In the genomic region with DNA sequence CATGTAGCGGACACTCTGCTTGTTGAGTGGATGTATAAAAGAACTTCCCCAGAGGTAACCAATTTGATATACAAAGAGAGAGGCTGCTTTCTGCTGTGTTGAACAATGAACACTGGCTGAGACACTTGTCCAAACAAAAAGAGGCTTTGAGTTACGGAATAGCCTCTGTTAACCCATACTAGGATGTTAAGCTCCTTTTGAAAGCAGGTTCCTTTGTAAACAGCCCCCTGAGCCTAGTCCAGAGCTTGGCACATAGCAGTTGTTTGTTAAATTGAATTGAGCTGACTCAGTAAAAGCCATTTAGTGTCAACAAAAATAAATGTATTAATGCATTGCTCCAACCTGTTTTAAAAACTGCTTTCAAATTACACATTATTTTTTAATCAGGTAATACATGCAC, we compare ENCODE assay signal across 24 cellular contexts.
"Had no signal": no experiment of that assay in that cellular context is flagged by ENCODE, and none has a peak within 500 bp of the region (broad histone marks: within the 10 kb centered on the region; RNA-seq: fewer than 3 reads in every experiment).

No MANE protein-coding gene starts in this region.

- DNase-seq: colonic mucosa; effector CD8-positive, alpha-beta T cell; endodermal cell; foreskin fibroblast; gastrocnemius medialis; head of caudate nucleus; left cardiac atrium; left lung; mesenchymal stem cell; mucosa of descending colon; naive B cell; posterior cingulate gyrus; psoas muscle; right cardiac atrium; stimulated activated CD4-positive, alpha-beta T cell treated with anti-CD3 and anti-CD28 coated beads, Interleukin-15, amount 100 ng/mL, for 24 hours; stimulated activated CD4-positive, alpha-beta T cell treated with anti-CD3 and anti-CD28 coated beads, Interleukin-2, amount 100 ng/mL, for 48 hours; stimulated activated naive B cell treated with anti-CD40 and anti-IgM and Interleukin-4, amounts not matched to agents 10 μg/mL and 1 μg/mL and 100 μg/mL, for 72 hours; trophoblast cell had no signal

- H3K4me1 ChIP-seq: colonic mucosa, gastrocnemius medialis, left lung, psoas muscle, suprapubic skin, vagina had no signal

- H3K27me3 ChIP-seq: colonic mucosa, gastrocnemius medialis, left lung, suprapubic skin, vagina had no signal

- H3K4me3 ChIP-seq: colonic mucosa, gastrocnemius medialis, left lung, mucosa of descending colon, psoas muscle, skin epidermis, suprapubic skin, vagina had no signal

- H3K36me3 ChIP-seq: colonic mucosa, gastrocnemius medialis, left lung, suprapubic skin, vagina had no signal

- H3K27ac ChIP-seq: colonic mucosa, epithelial cell of prostate, gastrocnemius medialis, left lung, psoas muscle, skin epidermis, suprapubic skin, vagina had no signal

- ATAC-seq: esophagus mucosa; gastrocnemius medialis; left cardiac atrium; left lung; mucosa of descending colon; natural killer cell treated with Interleukin-12 subunit alpha and Interleukin-12 subunit beta and Interleukin-15 and Interleukin-18, amount 100 ng/mL, for 72 hours; psoas muscle; right cardiac atrium; stimulated activated naive B cell treated with anti-CD40 and anti-IgM and Interleukin-4, amounts not matched to agents 10 μg/mL and 1 μg/mL and 100 μg/mL, for 72 hours had no signal

- H3K9me3 ChIP-seq: colonic mucosa, gastrocnemius medialis, mucosa of descending colon, psoas muscle, suprapubic skin, vagina had no signal
